10 cellular contexts compared by ENCODE assay signal in the genomic region with DNA sequence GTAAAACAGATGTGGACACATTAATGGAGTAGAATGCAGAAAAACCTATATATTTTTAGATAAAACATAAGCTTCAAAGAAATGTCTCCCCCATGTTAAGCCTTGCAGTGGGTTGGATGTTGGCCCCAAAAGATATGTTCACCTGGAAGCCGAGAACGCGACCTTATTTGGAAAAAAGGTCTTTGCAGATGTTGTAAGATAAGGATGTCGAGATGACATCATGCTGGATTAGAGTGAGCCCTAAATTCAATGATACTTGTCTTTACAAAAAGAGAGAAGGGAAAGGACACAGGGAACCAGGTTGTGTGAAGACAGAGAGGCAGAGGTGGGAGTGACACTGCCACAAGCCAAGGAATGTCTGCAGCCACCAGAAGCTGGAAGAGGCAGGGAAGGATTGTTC.
"Had no signal": no experiment of that assay in that cellular context is flagged by ENCODE, and none has a peak within 500 bp of the region (broad histone marks: within the 10 kb centered on the region; RNA-seq: fewer than 3 reads in every experiment).

No MANE protein-coding gene starts in this region.

- H3K27me3 ChIP-seq: foreskin keratinocyte, sigmoid colon, upper lobe of right lung had no signal

- DNase-seq: activated CD4-positive, CD25-positive, alpha-beta regulatory T cell; activated CD8-positive, alpha-beta memory T cell treated with anti-CD3 and anti-CD28 coated beads, Interleukin-2, amount 50 U/mL, for 48 hours; activated gamma-delta T cell; foreskin keratinocyte; left colon; sigmoid colon; stimulated activated CD4-positive, alpha-beta T cell treated with anti-CD3 and anti-CD28 coated beads, Interleukin-2, amount 100 ng/mL, for 24 hours; stimulated activated naive CD4-positive, alpha-beta T cell treated with Interleukin-2 at 50 U/mL for 16 hours; T-helper 2 cell; upper lobe of right lung had no signal

- H3K36me3 ChIP-seq: sigmoid colon, upper lobe of right lung had no signal

- ATAC-seq: foreskin keratinocyte, left colon, upper lobe of right lung had no signal

- H3K9me3 ChIP-seq: sigmoid colon, upper lobe of right lung had no signal

- H3K4me3 ChIP-seq: sigmoid colon, upper lobe of right lung had no signal

- H3K27ac ChIP-seq: foreskin keratinocyte, sigmoid colon, upper lobe of right lung had no signal
